In the genomic region with DNA sequence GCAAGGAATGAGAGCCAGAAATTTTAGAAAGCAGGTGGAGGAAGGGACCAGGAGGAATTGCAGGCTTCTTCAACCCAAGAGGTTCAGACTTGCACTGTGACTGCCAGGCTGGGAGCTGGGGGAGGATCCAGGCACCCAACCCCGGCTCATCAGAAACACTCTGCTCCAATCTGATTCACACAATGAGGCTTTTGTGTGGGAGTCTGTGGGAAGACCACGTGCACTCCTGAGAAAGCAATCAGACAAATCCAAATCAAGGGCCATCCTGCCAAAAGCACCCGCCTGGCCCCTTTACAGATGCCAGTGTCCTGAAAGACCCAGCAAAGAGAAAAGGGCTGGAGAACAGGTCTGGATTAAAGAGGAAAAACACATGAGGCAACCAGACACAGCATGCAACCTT, we compare ENCODE assay signal across 1 cellular context.
TF ChIP-seq lines count a peak whose summit lies in the region.

No MANE protein-coding gene starts in this region.

TF ChIP-seq in HepG2, 621 proteins besides CTCF, POLR2A, EP300 and RAD21 (continued from another document):
- TF ChIP-seq, protein P1, sequence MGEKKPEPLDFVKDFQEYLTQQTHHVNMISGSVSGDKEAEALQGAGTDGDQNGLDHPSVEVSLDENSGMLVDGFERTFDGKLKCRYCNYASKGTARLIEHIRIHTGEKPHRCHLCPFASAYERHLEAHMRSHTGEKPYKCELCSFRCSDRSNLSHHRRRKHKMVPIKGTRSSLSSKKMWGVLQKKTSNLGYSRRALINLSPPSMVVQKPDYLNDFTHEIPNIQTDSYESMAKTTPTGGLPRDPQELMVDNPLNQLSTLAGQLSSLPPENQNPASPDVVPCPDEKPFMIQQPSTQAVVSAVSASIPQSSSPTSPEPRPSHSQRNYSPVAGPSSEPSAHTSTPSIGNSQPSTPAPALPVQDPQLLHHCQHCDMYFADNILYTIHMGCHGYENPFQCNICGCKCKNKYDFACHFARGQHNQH (CRISPR knock-in tag; IDR thresholded peaks at IDR 0.05) = no peak
- no peak for TF ChIP-seq PRDM15 (CRISPR knock-in tag; IDR thresholded peaks at IDR 0.05)
- TF ChIP-seq, protein P2, sequence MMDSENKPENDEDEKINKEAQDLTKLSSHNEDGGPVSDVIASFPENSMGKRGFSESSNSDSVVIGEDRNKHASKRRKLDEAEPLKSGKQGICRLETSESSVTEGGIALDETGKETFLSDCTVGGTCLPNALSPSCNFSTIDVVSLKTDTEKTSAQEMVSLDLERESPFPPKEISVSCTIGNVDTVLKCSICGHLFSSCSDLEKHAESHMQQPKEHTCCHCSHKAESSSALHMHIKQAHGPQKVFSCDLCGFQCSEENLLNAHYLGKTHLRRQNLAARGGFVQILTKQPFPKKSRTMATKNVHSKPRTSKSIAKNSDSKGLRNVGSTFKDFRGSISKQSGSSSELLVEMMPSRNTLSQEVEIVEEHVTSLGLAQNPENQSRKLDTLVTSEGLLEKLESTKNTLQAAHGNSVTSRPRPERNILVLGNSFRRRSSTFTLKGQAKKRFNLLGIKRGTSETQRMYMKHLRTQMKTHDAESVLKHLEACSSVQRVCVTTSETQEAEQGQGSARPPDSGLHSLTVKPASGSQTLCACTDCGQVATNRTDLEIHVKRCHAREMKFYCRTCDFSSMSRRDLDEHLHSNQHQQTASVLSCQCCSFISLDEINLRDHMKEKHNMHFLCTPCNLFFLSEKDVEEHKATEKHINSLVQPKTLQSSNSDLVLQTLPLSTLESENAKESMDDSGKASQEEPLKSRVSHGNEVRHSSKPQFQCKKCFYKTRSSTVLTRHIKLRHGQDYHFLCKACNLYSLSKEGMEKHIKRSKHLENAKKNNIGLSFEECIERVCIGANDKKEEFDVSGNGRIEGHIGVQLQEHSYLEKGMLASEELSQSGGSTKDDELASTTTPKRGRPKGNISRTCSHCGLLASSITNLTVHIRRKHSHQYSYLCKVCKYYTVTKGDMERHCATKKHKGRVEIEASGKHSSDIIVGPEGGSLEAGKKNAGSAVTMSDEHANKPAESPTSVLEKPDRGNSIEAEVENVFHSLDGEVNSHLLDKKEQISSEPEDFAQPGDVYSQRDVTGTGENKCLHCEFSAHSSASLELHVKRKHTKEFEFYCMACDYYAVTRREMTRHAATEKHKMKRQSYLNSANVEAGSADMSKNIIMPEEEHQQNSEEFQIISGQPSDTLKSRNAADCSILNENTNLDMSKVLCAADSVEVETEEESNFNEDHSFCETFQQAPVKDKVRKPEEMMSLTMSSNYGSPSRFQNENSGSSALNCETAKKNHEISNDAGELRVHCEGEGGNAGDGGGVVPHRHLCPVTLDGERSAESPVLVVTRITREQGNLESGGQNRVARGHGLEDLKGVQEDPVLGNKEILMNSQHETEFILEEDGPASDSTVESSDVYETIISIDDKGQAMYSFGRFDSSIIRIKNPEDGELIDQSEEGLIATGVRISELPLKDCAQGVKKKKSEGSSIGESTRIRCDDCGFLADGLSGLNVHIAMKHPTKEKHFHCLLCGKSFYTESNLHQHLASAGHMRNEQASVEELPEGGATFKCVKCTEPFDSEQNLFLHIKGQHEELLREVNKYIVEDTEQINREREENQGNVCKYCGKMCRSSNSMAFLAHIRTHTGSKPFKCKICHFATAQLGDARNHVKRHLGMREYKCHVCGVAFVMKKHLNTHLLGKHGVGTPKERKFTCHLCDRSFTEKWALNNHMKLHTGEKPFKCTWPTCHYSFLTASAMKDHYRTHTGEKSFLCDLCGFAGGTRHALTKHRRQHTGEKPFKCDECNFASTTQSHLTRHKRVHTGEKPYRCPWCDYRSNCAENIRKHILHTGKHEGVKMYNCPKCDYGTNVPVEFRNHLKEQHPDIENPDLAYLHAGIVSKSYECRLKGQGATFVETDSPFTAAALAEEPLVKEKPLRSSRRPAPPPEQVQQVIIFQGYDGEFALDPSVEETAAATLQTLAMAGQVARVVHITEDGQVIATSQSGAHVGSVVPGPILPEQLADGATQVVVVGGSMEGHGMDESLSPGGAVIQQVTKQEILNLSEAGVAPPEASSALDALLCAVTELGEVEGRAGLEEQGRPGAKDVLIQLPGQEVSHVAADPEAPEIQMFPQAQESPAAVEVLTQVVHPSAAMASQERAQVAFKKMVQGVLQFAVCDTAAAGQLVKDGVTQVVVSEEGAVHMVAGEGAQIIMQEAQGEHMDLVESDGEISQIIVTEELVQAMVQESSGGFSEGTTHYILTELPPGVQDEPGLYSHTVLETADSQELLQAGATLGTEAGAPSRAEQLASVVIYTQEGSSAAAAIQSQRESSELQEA (CRISPR knock-in tag; IDR thresholded peaks at IDR 0.05; ENCODE audit: not compliant biosample characterization) = no peak
